In the genomic region with DNA sequence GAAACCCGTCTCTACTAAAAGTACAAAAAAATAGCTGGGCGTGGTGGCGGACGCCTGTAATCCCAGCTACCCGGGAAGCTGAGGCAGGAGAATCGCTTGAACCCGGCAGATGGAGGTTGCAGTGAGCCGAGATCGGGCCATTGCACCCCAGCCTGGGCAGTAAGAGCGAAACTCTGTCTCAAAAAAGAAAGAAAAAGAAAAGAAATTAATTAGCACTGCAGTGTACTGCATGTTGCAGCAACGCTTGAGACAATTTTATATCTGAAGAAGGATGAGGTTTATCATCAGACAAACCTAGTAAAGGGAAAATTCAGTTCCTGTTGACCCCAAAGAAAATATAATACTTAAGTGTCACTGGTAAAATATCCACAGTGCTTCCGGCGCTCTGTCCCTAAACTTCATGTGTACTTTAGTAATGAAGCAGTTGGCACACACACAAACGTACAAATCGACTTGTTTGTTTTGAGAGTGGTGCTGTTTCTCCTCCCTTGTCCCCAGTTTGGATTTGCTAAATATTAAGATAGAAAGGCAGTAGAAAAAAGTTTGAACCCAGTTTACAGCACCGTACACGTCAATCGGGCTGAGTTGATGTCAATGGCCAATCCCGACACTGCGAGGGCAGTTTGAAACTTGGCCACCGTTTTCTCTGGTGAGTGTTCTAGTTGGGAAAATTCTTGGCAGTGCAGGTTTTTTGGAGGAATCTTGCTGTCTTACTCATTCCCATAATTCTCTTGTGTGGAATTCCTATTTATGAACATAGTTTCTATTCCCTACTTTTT, we compare ENCODE assay signal across 9 cellular contexts.
DNase-seq lines count a peak whose midpoint lies in the region; ATAC-seq and TF ChIP-seq lines count a peak whose summit lies in the region.
"Had no signal": no experiment of that assay in that cellular context is flagged by ENCODE, and none has a peak within 500 bp of the region (broad histone marks: within the 10 kb centered on the region; RNA-seq: fewer than 3 reads in every experiment).

No MANE protein-coding gene starts in this region.

- no peak overlapping the region for H3K4me3 Mint-ChIP-seq in activated CD4-positive, alpha-beta T cell treated with anti-CD3 and anti-CD28 coated beads, Interleukin-2, amount 10 ng/mL, durations not matched to agents 24 days and 14 days
- no peak overlapping the region for H3K4me3 Mint-ChIP-seq in WTC11
- H3K4me3 Mint-ChIP-seq in activated T-helper 2 cell treated with anti-CD3 and anti-CD28 coated beads, Interferon-gamma antibody, Interleukin-2, Interleukin-4, amounts not matched to agents 10 μg/mL and 5 μg/mL and 100 μg/mL, durations not matched to agents 14 hours and 24 hours and 36 hours (ENCODE audit: low read depth), result no peak overlapping the region
- H3K4me3 Mint-ChIP-seq: dendritic cell treated with granulocyte-macrophage colony-stimulating factor and Interleukin-4, amounts not matched to agents 40 ng/mL and 50 ng/mL, for 4 days had no signal

- H3K9me3 ChIP-seq in Loucy (ENCODE audit: insufficient read depth, low read depth, low read length) (no peaks in the 10 kb centered on the region), stomach (no peaks in the 10 kb centered on the region)

- H3K4me1 Mint-ChIP-seq in activated CD4-positive, alpha-beta T cell treated with anti-CD3 and anti-CD28 coated beads, Interleukin-2, amount 10 ng/mL, durations not matched to agents 24 days and 14 days, result peaks cover 20% of the 10 kb centered on the region
- H3K4me1 Mint-ChIP-seq in WTC11, result peaks cover 22% of the 10 kb centered on the region
- H3K4me1 Mint-ChIP-seq in activated T-helper 2 cell treated with anti-CD3 and anti-CD28 coated beads, Interferon-gamma antibody, Interleukin-2, Interleukin-4, amounts not matched to agents 10 μg/mL and 5 μg/mL and 100 μg/mL, durations not matched to agents 14 hours and 24 hours and 36 hours (ENCODE audit: low read depth), result peaks cover 20% of the 10 kb centered on the region

- H4K20me1 ChIP-seq in Loucy (ENCODE audit: insufficient read depth, low read length, poor library complexity, severe bottlenecking), result no peaks in the 10 kb centered on the region

- ATAC-seq in WTC11, result no peak
- ATAC-seq in GM21717 (IDR thresholded peaks at IDR 0.05; ENCODE audit: unreplicated experiment), result no peak

- H3K27me3 Mint-ChIP-seq in activated CD4-positive, alpha-beta T cell treated with anti-CD3 and anti-CD28 coated beads, Interleukin-2, amount 10 ng/mL, durations not matched to agents 24 days and 14 days, result no peaks in the 10 kb centered on the region
- H3K27me3 Mint-ChIP-seq in WTC11 (ENCODE audit: low read depth), result no peaks in the 10 kb centered on the region
- H3K27me3 Mint-ChIP-seq in activated T-helper 2 cell treated with anti-CD3 and anti-CD28 coated beads, Interferon-gamma antibody, Interleukin-2, Interleukin-4, amounts not matched to agents 10 μg/mL and 5 μg/mL and 100 μg/mL, durations not matched to agents 14 hours and 24 hours and 36 hours (ENCODE audit: low read depth), result no peaks in the 10 kb centered on the region
- H3K27me3 Mint-ChIP-seq: dendritic cell treated with granulocyte-macrophage colony-stimulating factor and Interleukin-4, amounts not matched to agents 40 ng/mL and 50 ng/mL, for 4 days had no signal

- H3F3A ChIP-seq in Loucy (ENCODE audit: low read depth), result no peaks in the 10 kb centered on the region

- peak overlapping the region; percentile 80 to 99 (median 96) for H3K27ac ChIP-seq in stomach

- H2AFZ ChIP-seq in Loucy (ENCODE audit: low read length), result no peak overlapping the region

- CTCF ChIA-PET in WTC11 (lab: Charles Lee), result interaction anchor here (1.6 to 2.6 kb wide), 2 partner anchors 26 to 56 kb away, joined by 8 to 12 read pairs; a partner anchor contains a TSS

- H3K4me1 ChIP-seq in Loucy (ENCODE audit: insufficient read depth, low read length, poor library complexity, severe bottlenecking) (peaks cover 45% of the 10 kb centered on the region), stomach (peaks cover 8 to 37% (median 30%) of the 10 kb centered on the region in 4 donors)

- H3K79me2 ChIP-seq in Loucy (ENCODE audit: insufficient read depth, low read length), result peaks cover 33% of the 10 kb centered on the region

- H3K36me3 ChIP-seq in Loucy (ENCODE audit: insufficient read depth, low read length) (no peaks in the 10 kb centered on the region), stomach (no peaks in the 10 kb centered on the region)

- WGBS in stomach, 5 donors, result 0 to 2% (median 1%) methylated on average over 21 of the region's 21 CpGs

- H3K4me2 ChIP-seq in Loucy (ENCODE audit: low read depth, low read length, poor library complexity, severe bottlenecking), result peak overlapping the region; percentile 96

- H3K36me3 Mint-ChIP-seq in activated CD4-positive, alpha-beta T cell treated with anti-CD3 and anti-CD28 coated beads, Interleukin-2, amount 10 ng/mL, durations not matched to agents 24 days and 14 days (ENCODE audit: low read depth), result peaks cover 13% of the 10 kb centered on the region
- no peaks in the 10 kb centered on the region for H3K36me3 Mint-ChIP-seq in WTC11
- peaks cover 16% of the 10 kb centered on the region for H3K36me3 Mint-ChIP-seq in activated T-helper 2 cell treated with anti-CD3 and anti-CD28 coated beads, Interferon-gamma antibody, Interleukin-2, Interleukin-4, amounts not matched to agents 10 μg/mL and 5 μg/mL and 100 μg/mL, durations not matched to agents 14 hours and 24 hours and 36 hours (ENCODE audit: low read depth)

- H3K4me3 ChIP-seq in Loucy (ENCODE audit: low read length, poor library complexity, severe bottlenecking) (peak overlapping the region; percentile 82), iPS-11a (ENCODE audit: low read depth, low read length) (peak overlapping the region; percentile 93), stomach (peak overlapping the region; percentile 49 to 68 (median 65))

- H3K9me2 ChIP-seq in Loucy (replicated peaks; ENCODE audit: low read depth, low read length), result no peaks in the 10 kb centered on the region

- H3K9ac ChIP-seq in Loucy (ENCODE audit: low read depth, low read length, poor library complexity, severe bottlenecking), result peak overlapping the region; percentile 99

- TF ChIP-seq POLR2A in stomach (IDR thresholded peaks at IDR 0.05), result no peak

- no peaks in the 10 kb centered on the region for H3K9me3 Mint-ChIP-seq in activated CD4-positive, alpha-beta T cell treated with anti-CD3 and anti-CD28 coated beads, Interleukin-2, amount 10 ng/mL, durations not matched to agents 24 days and 14 days
- no peaks in the 10 kb centered on the region for H3K9me3 Mint-ChIP-seq in WTC11
- H3K9me3 Mint-ChIP-seq in activated T-helper 2 cell treated with anti-CD3 and anti-CD28 coated beads, Interferon-gamma antibody, Interleukin-2, Interleukin-4, amounts not matched to agents 10 μg/mL and 5 μg/mL and 100 μg/mL, durations not matched to agents 14 hours and 24 hours and 36 hours, result no peaks in the 10 kb centered on the region
- H3K9me3 Mint-ChIP-seq: dendritic cell treated with granulocyte-macrophage colony-stimulating factor and Interleukin-4, amounts not matched to agents 40 ng/mL and 50 ng/mL, for 4 days had no signal

- POLR2A ChIA-PET in WTC11 (lab: Charles Lee), result interaction anchor here (1.2 to 11.2 kb wide), 15 partner anchors 9 to 1640 kb away, joined by 3 to 729 read pairs (median 17); a partner anchor contains a TSS

- H3K27me3 ChIP-seq in Loucy (ENCODE audit: insufficient read depth, low read length, poor library complexity, severe bottlenecking) (no peaks in the 10 kb centered on the region), stomach (no peaks in the 10 kb centered on the region)

- intact Hi-C loops in activated CD4-positive, alpha-beta T cell treated with anti-CD3 and anti-CD28 coated beads, Interleukin-2, amount 10 ng/mL, durations not matched to agents 24 days and 14 days (cut with micrococcal nuclease), result loop anchor here (10.0 kb wide), 2 partner anchors 1715 to 1815 kb away; a partner anchor contains a TSS
- intact Hi-C loops in stomach (cut with DNase I; ENCODE audit: low total_unique reads), result no loop called here
- intact Hi-C loops in activated T-helper 2 cell treated with anti-CD3 and anti-CD28 coated beads, Interferon-gamma antibody, Interleukin-2, Interleukin-4, amounts not matched to agents 10 μg/mL and 5 μg/mL and 100 μg/mL, durations not matched to agents 14 hours and 24 hours and 36 hours (cut with micrococcal nuclease), result loop anchor here (10.0 kb wide), 1 partner anchor 1645 kb away; a partner anchor contains a TSS

- TF ChIP-seq EP300 in stomach (IDR thresholded peaks at IDR 0.05), result no peak

- TF ChIP-seq CTCF in Loucy (conservative IDR thresholded peaks at IDR 0.05; ENCODE audit: low read length), result no peak
- no peak for TF ChIP-seq CTCF in WTC11 (IDR thresholded peaks at IDR 0.05)
- TF ChIP-seq CTCF in stomach (IDR thresholded peaks at IDR 0.05), result no peak

- DNase-seq in activated CD4-positive, alpha-beta T cell treated with anti-CD3 and anti-CD28 coated beads, Interleukin-2, amount 10 ng/mL, durations not matched to agents 24 days and 14 days, result peak; percentile 80
- no peak for DNase-seq in activated CD4-positive, alpha-beta T cell treated with anti-CD3 and anti-CD28 coated beads, Interleukin-2, amount 50 U/mL, for 4 hours
- DNase-seq in WTC11 (ENCODE audit: low spot score) (no peak), stomach (peak; percentile 33)
- no peak for DNase-seq in activated T-helper 2 cell treated with anti-CD3 and anti-CD28 coated beads, Interferon-gamma antibody, Interleukin-2, Interleukin-4, amounts not matched to agents 10 μg/mL and 5 μg/mL and 100 μg/mL, durations not matched to agents 14 hours and 24 hours and 36 hours (ENCODE audit: low spot score)

- H3K27ac Mint-ChIP-seq in activated CD4-positive, alpha-beta T cell treated with anti-CD3 and anti-CD28 coated beads, Interleukin-2, amount 10 ng/mL, durations not matched to agents 24 days and 14 days, result no peak overlapping the region
- no peak overlapping the region for H3K27ac Mint-ChIP-seq in WTC11
- H3K27ac Mint-ChIP-seq in activated T-helper 2 cell treated with anti-CD3 and anti-CD28 coated beads, Interferon-gamma antibody, Interleukin-2, Interleukin-4, amounts not matched to agents 10 μg/mL and 5 μg/mL and 100 μg/mL, durations not matched to agents 14 hours and 24 hours and 36 hours, result no peak overlapping the region
- H3K27ac Mint-ChIP-seq: dendritic cell treated with granulocyte-macrophage colony-stimulating factor and Interleukin-4, amounts not matched to agents 40 ng/mL and 50 ng/mL, for 4 days had no signal

TF ChIP-seq in WTC11, 78 proteins besides CTCF, POLR2A, EP300 and RAD21 (continues in another document):
- peak; percentile 72; the same call in 1 of the 2 replicates for TF ChIP-seq EMX1 (CRISPR knock-in tag; IDR thresholded peaks at IDR 0.05)
- no peak for TF ChIP-seq CREM (CRISPR knock-in tag; IDR thresholded peaks at IDR 0.05)
- TF ChIP-seq GABPB1 (CRISPR knock-in tag; IDR thresholded peaks at IDR 0.05), result peak; percentile 21; the same call in 1 of the 2 replicates
- no peak for TF ChIP-seq JUN (CRISPR knock-in tag; IDR thresholded peaks at IDR 0.05)
- TF ChIP-seq PRRX2 (CRISPR knock-in tag; IDR thresholded peaks at IDR 0.05), result peak; percentile 50; the same call in 1 of the 2 replicates

Comparison
In these comparisons a context has a peak if more than half of its experiments do, and no peak if none do; other contexts are left out.
1. DNase-seq: peak in activated CD4-positive, alpha-beta T cell treated with anti-CD3 and anti-CD28 coated beads, Interleukin-2, amount 10 ng/mL, durations not matched to agents 24 days and 14 days (single experiment) and stomach (single experiment); none in activated CD4-positive, alpha-beta T cell treated with anti-CD3 and anti-CD28 coated beads, Interleukin-2, amount 50 U/mL, for 4 hours (0 of 2), WTC11 (single experiment) and activated T-helper 2 cell treated with anti-CD3 and anti-CD28 coated beads, Interferon-gamma antibody, Interleukin-2, Interleukin-4, amounts not matched to agents 10 μg/mL and 5 μg/mL and 100 μg/mL, durations not matched to agents 14 hours and 24 hours and 36 hours (single experiment).
2. Peak in every context shown above with its lines, with median percentiles within 50 percentile points of each other: H3K4me3 ChIP-seq.